9 cellular contexts compared by ENCODE assay signal in the genomic region with DNA sequence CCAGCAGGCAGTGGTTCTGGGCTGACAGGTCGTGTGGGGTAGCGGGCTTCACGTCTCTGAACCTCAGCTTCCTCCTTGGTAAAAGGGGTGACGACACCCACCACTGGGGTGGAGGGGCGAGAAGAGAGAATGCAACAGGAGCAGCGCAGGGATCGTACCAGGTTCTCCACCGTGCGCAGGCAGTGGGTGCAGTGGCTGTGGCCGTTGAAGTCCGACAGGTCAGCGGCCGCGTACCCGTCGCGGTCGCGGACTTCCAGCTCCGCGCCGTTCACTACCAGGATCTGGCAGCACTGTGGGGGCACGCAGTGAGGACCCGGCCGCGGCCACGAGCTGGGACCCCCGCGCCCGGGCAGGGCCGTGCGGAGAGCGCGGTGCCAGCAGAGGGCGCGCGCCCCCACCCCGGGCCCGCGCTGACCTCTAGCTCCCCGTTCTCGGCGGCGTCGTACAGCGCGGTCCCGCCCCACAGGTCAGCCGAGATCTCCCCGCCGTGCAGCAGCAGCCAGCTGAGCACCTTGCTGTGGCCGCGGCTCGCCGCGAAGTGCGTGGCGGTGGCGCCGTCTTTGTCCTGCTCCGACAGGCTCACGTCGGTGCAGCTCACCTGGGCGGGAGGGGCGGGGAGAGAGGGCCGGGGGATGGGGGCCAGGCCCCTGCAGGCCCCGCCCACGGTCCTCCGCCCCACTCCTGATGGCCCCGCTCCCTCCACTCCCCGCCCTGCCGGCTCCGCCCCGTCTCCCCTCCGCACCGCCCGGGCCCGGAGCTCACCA. TPM values are rescaled to one million over a fixed set of nuclear protein-coding genes. Genes with fewer than 3 reads are reported as not detected.
A peak's percentile ranks its signal among the peaks of the same experiment; 100 is the strongest.
DNase-seq lines count a peak whose midpoint lies in the region; ATAC-seq and TF ChIP-seq lines count a peak whose summit lies in the region.
"Not testable (repeated sequence)": the region's sequence is repeated elsewhere in the genome, so short reads cannot be mapped to it uniquely, and the experiment has no call there.
"Had no signal": no experiment of that assay in that cellular context is flagged by ENCODE, and none has a peak within 500 bp of the region (broad histone marks: within the 10 kb centered on the region; RNA-seq: fewer than 3 reads in every experiment).

No MANE protein-coding gene starts in this region.

- not testable (repeated sequence) for TF ChIP-seq CTCF in Calu3 (IDR thresholded peaks at IDR 0.05; ENCODE audit: unreplicated experiment); MM.1S (IDR thresholded peaks at IDR 0.05; ENCODE audit: low read length); WTC11 (IDR thresholded peaks at IDR 0.05); breast epithelium (IDR thresholded peaks at IDR 0.05); omental fat pad (IDR thresholded peaks at IDR 0.05); tibial artery (IDR thresholded peaks at IDR 0.05)
- TF ChIP-seq CTCF in right lobe of liver (IDR thresholded peaks at IDR 0.05) = peak in 2 of 4 donors; percentile 12

- not testable (repeated sequence) for H3K27ac Mint-ChIP-seq in Calu3 (ENCODE audit: unreplicated experiment); WTC11

- not testable (repeated sequence) for TF ChIP-seq POLR2A in breast epithelium (IDR thresholded peaks at IDR 0.05); right lobe of liver (IDR thresholded peaks at IDR 0.05)

- not testable (repeated sequence) for H3K9me3 ChIP-seq in MM.1S (replicated peaks; ENCODE audit: insufficient read depth, low read length); breast epithelium; right lobe of liver; tibial artery

- H3K4me1 ChIP-seq in MM.1S (ENCODE audit: low read length); breast epithelium; right lobe of liver; tibial artery: not testable (repeated sequence)

- H4K20me1 ChIP-seq in MM.1S (ENCODE audit: insufficient read depth, low read length) = not testable (repeated sequence)

- not testable (repeated sequence) for H2AFZ ChIP-seq in MM.1S (ENCODE audit: low read length)

- H3K27me3 Mint-ChIP-seq in Calu3 (ENCODE audit: unreplicated experiment); WTC11 (ENCODE audit: low read depth): not testable (repeated sequence)

- BruUV-seq in Calu3 (replicated peaks; lab: Mats Ljungman, UMichigan) = not testable (repeated sequence)

- not testable (repeated sequence) for H3K4me3 ChIP-seq in MM.1S (ENCODE audit: low read length); right lobe of liver
- peak overlapping the region in 2 of 3 donors; percentile 45 to 57 for H3K4me3 ChIP-seq in breast epithelium
- peak overlapping the region; percentile 11 to 14 for H3K4me3 ChIP-seq in tibial artery

- H3K4me2 ChIP-seq in MM.1S (ENCODE audit: low read depth, low read length) = not testable (repeated sequence)

- not testable (repeated sequence) for H3K27ac ChIP-seq in MM.1S (ENCODE audit: low read length); breast epithelium; right lobe of liver; tibial artery

- DNase-seq in Calu3; WTC11 (ENCODE audit: low spot score); breast epithelium (ENCODE audit: low spot score in 2 of 2); Right ventricle myocardium superior; right lobe of liver; omental fat pad (ENCODE audit: low spot score): not testable (repeated sequence)
- DNase-seq in MM.1S (peak; percentile 5), tibial artery (peak in 1 of 2 donors; percentile 63)

- not testable (repeated sequence) for H3K36me3 Mint-ChIP-seq in Calu3 (ENCODE audit: insufficient read depth, unreplicated experiment); WTC11

- not testable (repeated sequence) for H3K79me2 ChIP-seq in MM.1S (ENCODE audit: low read length)

- not testable (repeated sequence) for H3K9me3 Mint-ChIP-seq in Calu3 (ENCODE audit: low read depth, unreplicated experiment); WTC11

- H3K4me3 Mint-ChIP-seq in Calu3 (ENCODE audit: low read depth, unreplicated experiment) (peak overlapping the region; percentile 62), WTC11 (peak overlapping the region; percentile 43; the same call in 1 of the 2 replicates)

- WGBS in right lobe of liver (ENCODE audit: insufficient coverage, low coverage, low lambda C conversion rate, missing lambda C conversion rate) = 8% methylated on average over 2 of the region's 78 CpGs

- intact Hi-C loops in Calu3 (cut with micrococcal nuclease; ENCODE audit: unreplicated experiment); breast epithelium (cut with DNase I; ENCODE audit: low total_unique reads); Right ventricle myocardium superior (cut with DNase I); right lobe of liver (cut with DNase I); tibial artery (cut with DNase I; ENCODE audit: low total_unique reads): not testable (repeated sequence)

- H3K9ac ChIP-seq in MM.1S (ENCODE audit: low read length) = not testable (repeated sequence)

- not testable (repeated sequence) for H3K9me2 ChIP-seq in MM.1S (replicated peaks; ENCODE audit: insufficient read depth, low read length)

- peak; percentile 35 for ATAC-seq in WTC11
- ATAC-seq in Right ventricle myocardium superior (ENCODE audit: poor library complexity) = peak; percentile 15
- peak; percentile 30 to 76 (median 72) for ATAC-seq in right lobe of liver
- peak; percentile 22 for ATAC-seq in omental fat pad (ENCODE audit: low FRiP score)

- CTCF ChIA-PET in Calu3 (lab: Charles Lee) (interaction anchor here (0.6 to 1.5 kb wide), 2 partner anchors 14 to 614 kb away, joined by 5 to 8 read pairs; no protein-coding TSS in a partner anchor), WTC11 (lab: Charles Lee) (interaction anchor here (0.6 to 3.8 kb wide), 22 partner anchors 8 to 279 kb away, joined by 3 to 71 read pairs (median 8); partner anchors contain the start of genes CROCC and NBPF1)

- POLR2A ChIA-PET in WTC11 (lab: Charles Lee) = interaction anchor here (0.6 kb wide), 1 partner anchor 148 kb away, joined by 3 read pairs; no protein-coding TSS in a partner anchor

- H3F3A ChIP-seq in MM.1S (ENCODE audit: insufficient read depth, low read length) = not testable (repeated sequence)

- H3K36me3 ChIP-seq in MM.1S (replicated peaks; ENCODE audit: insufficient read depth, low read length); breast epithelium; right lobe of liver; tibial artery: not testable (repeated sequence)

- not testable (repeated sequence) for H3K27me3 ChIP-seq in MM.1S (replicated peaks; ENCODE audit: insufficient read depth, low read length); breast epithelium; right lobe of liver
- H3K27me3 ChIP-seq in tibial artery = peaks cover 0 to 22% of the 10 kb centered on the region in 2 donors

- not testable (repeated sequence) for H3K4me1 Mint-ChIP-seq in Calu3 (ENCODE audit: low read depth, unreplicated experiment); WTC11

TF ChIP-seq in WTC11, 78 proteins besides CTCF, POLR2A, EP300 and RAD21:
- peak; percentile 65 for TF ChIP-seq ZNF121 (CRISPR knock-in tag; IDR thresholded peaks at IDR 0.05)

RNA-seq across cellular contexts. Expression of gene RNU1-4, which starts 33.0 kb away (rescaled TPM):
- 1,678 and 1,905 TPM in 2 replicates for total RNA-seq in Calu3 (2022)
- 1,028 to 1,267 TPM (median 1,197 TPM) in 3 replicates for total RNA-seq in WTC11 (2021)
- total RNA-seq in breast epithelium = under 1 TPM; under 0.01 TPM
- total RNA-seq in Right ventricle myocardium superior = 9,391 TPM
- total RNA-seq in right lobe of liver = 1,000 to 10,000 TPM in 3 of 6 experiments, 100 to 1,000 TPM in 1, under 1 TPM in 2; under 0.01 to 3,377 (median 977) TPM
- total RNA-seq in omental fat pad = under 1 TPM; under 0.01 TPM
- total RNA-seq: HT1080 had no signal

RNA-seq across cellular contexts. Expression of gene RNU1-3, which starts 40.6 kb away (rescaled TPM):
- total RNA-seq in Calu3 (2022) (1,678 and 1,905 TPM in 2 replicates), WTC11 (2021) (1,028 to 1,267 TPM (median 1,197 TPM) in 3 replicates), breast epithelium (under 1 TPM; under 0.01 TPM), Right ventricle myocardium superior (9,391 TPM), right lobe of liver (1,000 to 10,000 TPM in 3 of 6 experiments, 100 to 1,000 TPM in 1, under 1 TPM in 2; under 0.01 to 3,377 (median 977) TPM), omental fat pad (under 1 TPM; under 0.01 TPM)
- total RNA-seq: HT1080 had no signal

Comparison
In these comparisons a context has a peak if more than half of its experiments do, and no peak if none do; other contexts are left out.
1. ATAC-seq: peak in every context shown above with its lines; median percentile 72 in right lobe of liver; 35 in WTC11; 22 in omental fat pad; 15 in Right ventricle myocardium superior.